ENCODE assay signal across 1 cellular context in genomic region chr17:55005520-55005919, GRCh38.
TF ChIP-seq lines count a peak whose summit lies in the region.

No MANE protein-coding gene starts in this region.

TF ChIP-seq in GM23338, 12 proteins besides CTCF, POLR2A, EP300 and RAD21 (continued from another document):
- TF ChIP-seq, protein P1, sequence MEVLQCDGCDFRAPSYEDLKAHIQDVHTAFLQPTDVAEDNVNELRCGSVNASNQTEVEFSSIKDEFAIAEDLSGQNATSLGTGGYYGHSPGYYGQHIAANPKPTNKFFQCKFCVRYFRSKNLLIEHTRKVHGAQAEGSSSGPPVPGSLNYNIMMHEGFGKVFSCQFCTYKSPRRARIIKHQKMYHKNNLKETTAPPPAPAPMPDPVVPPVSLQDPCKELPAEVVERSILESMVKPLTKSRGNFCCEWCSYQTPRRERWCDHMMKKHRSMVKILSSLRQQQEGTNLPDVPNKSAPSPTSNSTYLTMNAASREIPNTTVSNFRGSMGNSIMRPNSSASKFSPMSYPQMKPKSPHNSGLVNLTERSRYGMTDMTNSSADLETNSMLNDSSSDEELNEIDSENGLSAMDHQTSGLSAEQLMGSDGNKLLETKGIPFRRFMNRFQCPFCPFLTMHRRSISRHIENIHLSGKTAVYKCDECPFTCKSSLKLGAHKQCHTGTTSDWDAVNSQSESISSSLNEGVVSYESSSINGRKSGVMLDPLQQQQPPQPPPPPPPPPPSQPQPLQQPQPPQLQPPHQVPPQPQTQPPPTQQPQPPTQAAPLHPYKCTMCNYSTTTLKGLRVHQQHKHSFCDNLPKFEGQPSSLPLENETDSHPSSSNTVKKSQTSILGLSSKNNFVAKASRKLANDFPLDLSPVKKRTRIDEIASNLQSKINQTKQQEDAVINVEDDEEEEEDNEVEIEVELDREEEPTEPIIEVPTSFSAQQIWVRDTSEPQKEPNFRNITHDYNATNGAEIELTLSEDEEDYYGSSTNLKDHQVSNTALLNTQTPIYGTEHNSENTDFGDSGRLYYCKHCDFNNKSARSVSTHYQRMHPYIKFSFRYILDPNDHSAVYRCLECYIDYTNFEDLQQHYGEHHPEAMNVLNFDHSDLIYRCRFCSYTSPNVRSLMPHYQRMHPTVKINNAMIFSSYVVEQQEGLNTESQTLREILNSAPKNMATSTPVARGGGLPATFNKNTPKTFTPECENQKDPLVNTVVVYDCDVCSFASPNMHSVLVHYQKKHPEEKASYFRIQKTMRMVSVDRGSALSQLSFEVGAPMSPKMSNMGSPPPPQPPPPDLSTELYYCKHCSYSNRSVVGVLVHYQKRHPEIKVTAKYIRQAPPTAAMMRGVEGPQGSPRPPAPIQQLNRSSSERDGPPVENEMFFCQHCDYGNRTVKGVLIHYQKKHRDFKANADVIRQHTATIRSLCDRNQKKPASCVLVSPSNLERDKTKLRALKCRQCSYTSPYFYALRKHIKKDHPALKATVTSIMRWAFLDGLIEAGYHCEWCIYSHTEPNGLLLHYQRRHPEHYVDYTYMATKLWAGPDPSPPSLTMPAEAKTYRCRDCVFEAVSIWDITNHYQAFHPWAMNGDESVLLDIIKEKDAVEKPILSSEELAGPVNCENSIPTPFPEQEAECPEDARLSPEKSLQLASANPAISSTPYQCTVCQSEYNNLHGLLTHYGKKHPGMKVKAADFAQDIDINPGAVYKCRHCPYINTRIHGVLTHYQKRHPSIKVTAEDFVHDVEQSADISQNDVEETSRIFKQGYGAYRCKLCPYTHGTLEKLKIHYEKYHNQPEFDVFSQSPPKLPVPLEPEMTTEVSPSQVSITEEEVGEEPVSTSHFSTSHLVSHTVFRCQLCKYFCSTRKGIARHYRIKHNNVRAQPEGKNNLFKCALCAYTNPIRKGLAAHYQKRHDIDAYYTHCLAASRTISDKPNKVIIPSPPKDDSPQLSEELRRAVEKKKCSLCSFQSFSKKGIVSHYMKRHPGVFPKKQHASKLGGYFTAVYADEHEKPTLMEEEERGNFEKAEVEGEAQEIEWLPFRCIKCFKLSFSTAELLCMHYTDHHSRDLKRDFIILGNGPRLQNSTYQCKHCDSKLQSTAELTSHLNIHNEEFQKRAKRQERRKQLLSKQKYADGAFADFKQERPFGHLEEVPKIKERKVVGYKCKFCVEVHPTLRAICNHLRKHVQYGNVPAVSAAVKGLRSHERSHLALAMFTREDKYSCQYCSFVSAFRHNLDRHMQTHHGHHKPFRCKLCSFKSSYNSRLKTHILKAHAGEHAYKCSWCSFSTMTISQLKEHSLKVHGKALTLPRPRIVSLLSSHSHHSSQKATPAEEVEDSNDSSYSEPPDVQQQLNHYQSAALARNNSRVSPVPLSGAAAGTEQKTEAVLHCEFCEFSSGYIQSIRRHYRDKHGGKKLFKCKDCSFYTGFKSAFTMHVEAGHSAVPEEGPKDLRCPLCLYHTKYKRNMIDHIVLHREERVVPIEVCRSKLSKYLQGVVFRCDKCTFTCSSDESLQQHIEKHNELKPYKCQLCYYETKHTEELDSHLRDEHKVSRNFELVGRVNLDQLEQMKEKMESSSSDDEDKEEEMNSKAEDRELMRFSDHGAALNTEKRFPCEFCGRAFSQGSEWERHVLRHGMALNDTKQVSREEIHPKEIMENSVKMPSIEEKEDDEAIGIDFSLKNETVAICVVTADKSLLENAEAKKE (CRISPR knock-in tag; IDR thresholded peaks at IDR 0.05), result no peak
- TF ChIP-seq, protein P2, sequence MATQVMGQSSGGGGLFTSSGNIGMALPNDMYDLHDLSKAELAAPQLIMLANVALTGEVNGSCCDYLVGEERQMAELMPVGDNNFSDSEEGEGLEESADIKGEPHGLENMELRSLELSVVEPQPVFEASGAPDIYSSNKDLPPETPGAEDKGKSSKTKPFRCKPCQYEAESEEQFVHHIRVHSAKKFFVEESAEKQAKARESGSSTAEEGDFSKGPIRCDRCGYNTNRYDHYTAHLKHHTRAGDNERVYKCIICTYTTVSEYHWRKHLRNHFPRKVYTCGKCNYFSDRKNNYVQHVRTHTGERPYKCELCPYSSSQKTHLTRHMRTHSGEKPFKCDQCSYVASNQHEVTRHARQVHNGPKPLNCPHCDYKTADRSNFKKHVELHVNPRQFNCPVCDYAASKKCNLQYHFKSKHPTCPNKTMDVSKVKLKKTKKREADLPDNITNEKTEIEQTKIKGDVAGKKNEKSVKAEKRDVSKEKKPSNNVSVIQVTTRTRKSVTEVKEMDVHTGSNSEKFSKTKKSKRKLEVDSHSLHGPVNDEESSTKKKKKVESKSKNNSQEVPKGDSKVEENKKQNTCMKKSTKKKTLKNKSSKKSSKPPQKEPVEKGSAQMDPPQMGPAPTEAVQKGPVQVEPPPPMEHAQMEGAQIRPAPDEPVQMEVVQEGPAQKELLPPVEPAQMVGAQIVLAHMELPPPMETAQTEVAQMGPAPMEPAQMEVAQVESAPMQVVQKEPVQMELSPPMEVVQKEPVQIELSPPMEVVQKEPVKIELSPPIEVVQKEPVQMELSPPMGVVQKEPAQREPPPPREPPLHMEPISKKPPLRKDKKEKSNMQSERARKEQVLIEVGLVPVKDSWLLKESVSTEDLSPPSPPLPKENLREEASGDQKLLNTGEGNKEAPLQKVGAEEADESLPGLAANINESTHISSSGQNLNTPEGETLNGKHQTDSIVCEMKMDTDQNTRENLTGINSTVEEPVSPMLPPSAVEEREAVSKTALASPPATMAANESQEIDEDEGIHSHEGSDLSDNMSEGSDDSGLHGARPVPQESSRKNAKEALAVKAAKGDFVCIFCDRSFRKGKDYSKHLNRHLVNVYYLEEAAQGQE (IDR thresholded peaks at IDR 0.05; ENCODE audit: unreplicated experiment), result no peak
